ENCODE assay signal across 1 cellular context in the genomic region with DNA sequence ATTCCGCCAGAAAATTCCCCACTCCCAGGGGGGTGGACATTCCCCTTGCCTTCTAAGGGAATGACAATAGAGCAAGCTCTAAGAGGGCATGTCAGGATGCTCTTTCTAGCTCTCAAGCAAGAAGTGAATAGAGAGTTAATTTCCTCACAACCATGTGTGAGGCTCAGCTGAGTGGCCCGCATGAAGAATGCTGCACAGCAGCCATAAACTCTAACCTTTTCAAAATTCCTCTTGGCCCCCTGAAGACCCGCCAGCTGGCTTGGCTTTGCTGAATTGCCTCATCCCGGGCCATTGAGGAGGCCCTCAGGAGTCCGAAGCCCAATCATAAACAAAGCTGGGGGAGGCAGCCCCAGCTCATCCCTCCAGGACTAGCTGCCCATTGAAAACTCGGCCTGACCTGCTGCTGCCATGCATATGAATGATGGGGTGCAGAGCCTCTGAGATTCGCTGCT.
TF ChIP-seq lines count a peak whose summit lies in the region.

No MANE protein-coding gene starts in this region.

TF ChIP-seq in GM23338, 12 proteins besides CTCF, POLR2A, EP300 and RAD21 (continued from another document):
- TF ChIP-seq, protein P1, sequence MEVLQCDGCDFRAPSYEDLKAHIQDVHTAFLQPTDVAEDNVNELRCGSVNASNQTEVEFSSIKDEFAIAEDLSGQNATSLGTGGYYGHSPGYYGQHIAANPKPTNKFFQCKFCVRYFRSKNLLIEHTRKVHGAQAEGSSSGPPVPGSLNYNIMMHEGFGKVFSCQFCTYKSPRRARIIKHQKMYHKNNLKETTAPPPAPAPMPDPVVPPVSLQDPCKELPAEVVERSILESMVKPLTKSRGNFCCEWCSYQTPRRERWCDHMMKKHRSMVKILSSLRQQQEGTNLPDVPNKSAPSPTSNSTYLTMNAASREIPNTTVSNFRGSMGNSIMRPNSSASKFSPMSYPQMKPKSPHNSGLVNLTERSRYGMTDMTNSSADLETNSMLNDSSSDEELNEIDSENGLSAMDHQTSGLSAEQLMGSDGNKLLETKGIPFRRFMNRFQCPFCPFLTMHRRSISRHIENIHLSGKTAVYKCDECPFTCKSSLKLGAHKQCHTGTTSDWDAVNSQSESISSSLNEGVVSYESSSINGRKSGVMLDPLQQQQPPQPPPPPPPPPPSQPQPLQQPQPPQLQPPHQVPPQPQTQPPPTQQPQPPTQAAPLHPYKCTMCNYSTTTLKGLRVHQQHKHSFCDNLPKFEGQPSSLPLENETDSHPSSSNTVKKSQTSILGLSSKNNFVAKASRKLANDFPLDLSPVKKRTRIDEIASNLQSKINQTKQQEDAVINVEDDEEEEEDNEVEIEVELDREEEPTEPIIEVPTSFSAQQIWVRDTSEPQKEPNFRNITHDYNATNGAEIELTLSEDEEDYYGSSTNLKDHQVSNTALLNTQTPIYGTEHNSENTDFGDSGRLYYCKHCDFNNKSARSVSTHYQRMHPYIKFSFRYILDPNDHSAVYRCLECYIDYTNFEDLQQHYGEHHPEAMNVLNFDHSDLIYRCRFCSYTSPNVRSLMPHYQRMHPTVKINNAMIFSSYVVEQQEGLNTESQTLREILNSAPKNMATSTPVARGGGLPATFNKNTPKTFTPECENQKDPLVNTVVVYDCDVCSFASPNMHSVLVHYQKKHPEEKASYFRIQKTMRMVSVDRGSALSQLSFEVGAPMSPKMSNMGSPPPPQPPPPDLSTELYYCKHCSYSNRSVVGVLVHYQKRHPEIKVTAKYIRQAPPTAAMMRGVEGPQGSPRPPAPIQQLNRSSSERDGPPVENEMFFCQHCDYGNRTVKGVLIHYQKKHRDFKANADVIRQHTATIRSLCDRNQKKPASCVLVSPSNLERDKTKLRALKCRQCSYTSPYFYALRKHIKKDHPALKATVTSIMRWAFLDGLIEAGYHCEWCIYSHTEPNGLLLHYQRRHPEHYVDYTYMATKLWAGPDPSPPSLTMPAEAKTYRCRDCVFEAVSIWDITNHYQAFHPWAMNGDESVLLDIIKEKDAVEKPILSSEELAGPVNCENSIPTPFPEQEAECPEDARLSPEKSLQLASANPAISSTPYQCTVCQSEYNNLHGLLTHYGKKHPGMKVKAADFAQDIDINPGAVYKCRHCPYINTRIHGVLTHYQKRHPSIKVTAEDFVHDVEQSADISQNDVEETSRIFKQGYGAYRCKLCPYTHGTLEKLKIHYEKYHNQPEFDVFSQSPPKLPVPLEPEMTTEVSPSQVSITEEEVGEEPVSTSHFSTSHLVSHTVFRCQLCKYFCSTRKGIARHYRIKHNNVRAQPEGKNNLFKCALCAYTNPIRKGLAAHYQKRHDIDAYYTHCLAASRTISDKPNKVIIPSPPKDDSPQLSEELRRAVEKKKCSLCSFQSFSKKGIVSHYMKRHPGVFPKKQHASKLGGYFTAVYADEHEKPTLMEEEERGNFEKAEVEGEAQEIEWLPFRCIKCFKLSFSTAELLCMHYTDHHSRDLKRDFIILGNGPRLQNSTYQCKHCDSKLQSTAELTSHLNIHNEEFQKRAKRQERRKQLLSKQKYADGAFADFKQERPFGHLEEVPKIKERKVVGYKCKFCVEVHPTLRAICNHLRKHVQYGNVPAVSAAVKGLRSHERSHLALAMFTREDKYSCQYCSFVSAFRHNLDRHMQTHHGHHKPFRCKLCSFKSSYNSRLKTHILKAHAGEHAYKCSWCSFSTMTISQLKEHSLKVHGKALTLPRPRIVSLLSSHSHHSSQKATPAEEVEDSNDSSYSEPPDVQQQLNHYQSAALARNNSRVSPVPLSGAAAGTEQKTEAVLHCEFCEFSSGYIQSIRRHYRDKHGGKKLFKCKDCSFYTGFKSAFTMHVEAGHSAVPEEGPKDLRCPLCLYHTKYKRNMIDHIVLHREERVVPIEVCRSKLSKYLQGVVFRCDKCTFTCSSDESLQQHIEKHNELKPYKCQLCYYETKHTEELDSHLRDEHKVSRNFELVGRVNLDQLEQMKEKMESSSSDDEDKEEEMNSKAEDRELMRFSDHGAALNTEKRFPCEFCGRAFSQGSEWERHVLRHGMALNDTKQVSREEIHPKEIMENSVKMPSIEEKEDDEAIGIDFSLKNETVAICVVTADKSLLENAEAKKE (CRISPR knock-in tag; IDR thresholded peaks at IDR 0.05): peak; percentile 51
- TF ChIP-seq ZNF114 (CRISPR knock-in tag; IDR thresholded peaks at IDR 0.05): peak; percentile 74; the same call in 1 of the 2 replicates
